1 cellular context compared by ENCODE assay signal in genomic region chr15:71152542-71152941, GRCh38.
TF ChIP-seq lines count a peak whose summit lies in the region.

No MANE protein-coding gene starts in this region.

TF ChIP-seq in SK-N-SH, 30 proteins besides CTCF, POLR2A, EP300 and RAD21 (continued from another document):
- 0 out of 2 replicates have a peak, but pooled peaks have one; percentile 37 for TF ChIP-seq REST (IDR thresholded peaks at IDR 0.05; ENCODE audit: low read depth, low read length)
